Comparison of ENCODE assay signal across 1 cellular context in the genomic region with DNA sequence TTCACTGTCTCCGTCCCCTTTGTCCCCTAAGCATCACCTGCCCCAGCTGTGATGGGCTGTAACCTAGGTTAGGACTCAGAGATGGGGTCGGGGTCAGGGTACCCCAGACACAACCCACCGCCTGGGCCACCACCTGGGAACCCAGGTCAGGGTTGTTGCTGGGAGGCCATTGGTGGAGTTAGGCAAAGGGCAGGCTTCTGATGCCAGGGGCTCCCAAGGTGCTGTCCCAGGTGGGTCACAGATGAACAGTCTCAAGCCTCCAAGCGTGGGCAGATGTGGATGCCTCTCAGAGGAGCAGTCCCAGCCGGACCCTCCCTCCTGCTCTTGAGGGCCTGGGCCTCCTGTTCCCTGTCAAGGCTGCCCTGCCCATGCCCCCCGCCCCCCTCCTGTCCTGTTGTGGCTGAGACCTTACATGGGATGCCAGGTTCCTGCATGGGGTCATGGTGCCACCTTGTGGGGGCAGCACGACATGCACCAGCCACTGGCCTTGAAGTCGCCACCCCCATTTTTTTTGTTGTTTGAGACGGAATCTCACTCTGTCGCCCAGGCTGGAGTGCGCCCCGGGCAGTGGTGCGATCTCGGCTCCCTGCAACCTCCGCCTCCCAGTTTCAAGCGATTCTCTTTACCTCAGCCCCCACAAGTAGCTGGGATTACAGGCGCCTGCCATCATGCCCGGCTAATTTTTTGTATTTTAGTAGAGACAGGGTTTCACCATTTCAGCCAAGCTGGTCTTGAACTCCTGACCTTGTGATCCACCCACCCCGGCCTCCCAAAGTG.
TF ChIP-seq lines count a peak whose summit lies in the region.

No MANE protein-coding gene starts in this region.

TF ChIP-seq in A549, 52 proteins besides CTCF, POLR2A, EP300 and RAD21 (continued from another document):
- TF ChIP-seq, protein P1, sequence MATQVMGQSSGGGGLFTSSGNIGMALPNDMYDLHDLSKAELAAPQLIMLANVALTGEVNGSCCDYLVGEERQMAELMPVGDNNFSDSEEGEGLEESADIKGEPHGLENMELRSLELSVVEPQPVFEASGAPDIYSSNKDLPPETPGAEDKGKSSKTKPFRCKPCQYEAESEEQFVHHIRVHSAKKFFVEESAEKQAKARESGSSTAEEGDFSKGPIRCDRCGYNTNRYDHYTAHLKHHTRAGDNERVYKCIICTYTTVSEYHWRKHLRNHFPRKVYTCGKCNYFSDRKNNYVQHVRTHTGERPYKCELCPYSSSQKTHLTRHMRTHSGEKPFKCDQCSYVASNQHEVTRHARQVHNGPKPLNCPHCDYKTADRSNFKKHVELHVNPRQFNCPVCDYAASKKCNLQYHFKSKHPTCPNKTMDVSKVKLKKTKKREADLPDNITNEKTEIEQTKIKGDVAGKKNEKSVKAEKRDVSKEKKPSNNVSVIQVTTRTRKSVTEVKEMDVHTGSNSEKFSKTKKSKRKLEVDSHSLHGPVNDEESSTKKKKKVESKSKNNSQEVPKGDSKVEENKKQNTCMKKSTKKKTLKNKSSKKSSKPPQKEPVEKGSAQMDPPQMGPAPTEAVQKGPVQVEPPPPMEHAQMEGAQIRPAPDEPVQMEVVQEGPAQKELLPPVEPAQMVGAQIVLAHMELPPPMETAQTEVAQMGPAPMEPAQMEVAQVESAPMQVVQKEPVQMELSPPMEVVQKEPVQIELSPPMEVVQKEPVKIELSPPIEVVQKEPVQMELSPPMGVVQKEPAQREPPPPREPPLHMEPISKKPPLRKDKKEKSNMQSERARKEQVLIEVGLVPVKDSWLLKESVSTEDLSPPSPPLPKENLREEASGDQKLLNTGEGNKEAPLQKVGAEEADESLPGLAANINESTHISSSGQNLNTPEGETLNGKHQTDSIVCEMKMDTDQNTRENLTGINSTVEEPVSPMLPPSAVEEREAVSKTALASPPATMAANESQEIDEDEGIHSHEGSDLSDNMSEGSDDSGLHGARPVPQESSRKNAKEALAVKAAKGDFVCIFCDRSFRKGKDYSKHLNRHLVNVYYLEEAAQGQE (IDR thresholded peaks at IDR 0.05), result no peak
- no peak for TF ChIP-seq CEBPB (IDR thresholded peaks at IDR 0.05)
- TF ChIP-seq NR3C1 (IDR thresholded peaks at IDR 0.05), result no peak
- TF ChIP-seq MAFK (IDR thresholded peaks at IDR 0.05; ENCODE audit: partially characterized antibody), result no peak
- TF ChIP-seq FOSB (CRISPR knock-in tag; IDR thresholded peaks at IDR 0.05), result no peak
- peak; percentile 48; the same call in 1 of the 2 replicates for TF ChIP-seq RARB (CRISPR knock-in tag; IDR thresholded peaks at IDR 0.05)
- no peak for TF ChIP-seq FOXS1 (CRISPR knock-in tag; IDR thresholded peaks at IDR 0.05)
- TF ChIP-seq MYC (IDR thresholded peaks at IDR 0.05; ENCODE audit: borderline replicate concordance, low read length), result no peak
- TF ChIP-seq NFE2L2 (conservative IDR thresholded peaks at IDR 0.05; ENCODE audit: low read length), result no peak
- TF ChIP-seq, protein P2, sequence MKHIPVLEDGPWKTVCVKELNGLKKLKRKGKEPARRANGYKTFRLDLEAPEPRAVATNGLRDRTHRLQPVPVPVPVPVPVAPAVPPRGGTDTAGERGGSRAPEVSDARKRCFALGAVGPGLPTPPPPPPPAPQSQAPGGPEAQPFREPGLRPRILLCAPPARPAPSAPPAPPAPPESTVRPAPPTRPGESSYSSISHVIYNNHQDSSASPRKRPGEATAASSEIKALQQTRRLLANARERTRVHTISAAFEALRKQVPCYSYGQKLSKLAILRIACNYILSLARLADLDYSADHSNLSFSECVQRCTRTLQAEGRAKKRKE (CRISPR knock-in tag; IDR thresholded peaks at IDR 0.05; ENCODE audit: low read depth), result no peak
- TF ChIP-seq ESRRA (IDR thresholded peaks at IDR 0.05; ENCODE audit: borderline replicate concordance, low read length), result no peak
- TF ChIP-seq, protein P3, sequence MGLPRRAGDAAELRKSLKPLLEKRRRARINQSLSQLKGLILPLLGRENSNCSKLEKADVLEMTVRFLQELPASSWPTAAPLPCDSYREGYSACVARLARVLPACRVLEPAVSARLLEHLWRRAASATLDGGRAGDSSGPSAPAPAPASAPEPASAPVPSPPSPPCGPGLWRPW (IDR thresholded peaks at IDR 0.05), result no peak
- no peak for TF ChIP-seq TFCP2L1 (CRISPR knock-in tag; IDR thresholded peaks at IDR 0.05)
- TF ChIP-seq, protein P4, sequence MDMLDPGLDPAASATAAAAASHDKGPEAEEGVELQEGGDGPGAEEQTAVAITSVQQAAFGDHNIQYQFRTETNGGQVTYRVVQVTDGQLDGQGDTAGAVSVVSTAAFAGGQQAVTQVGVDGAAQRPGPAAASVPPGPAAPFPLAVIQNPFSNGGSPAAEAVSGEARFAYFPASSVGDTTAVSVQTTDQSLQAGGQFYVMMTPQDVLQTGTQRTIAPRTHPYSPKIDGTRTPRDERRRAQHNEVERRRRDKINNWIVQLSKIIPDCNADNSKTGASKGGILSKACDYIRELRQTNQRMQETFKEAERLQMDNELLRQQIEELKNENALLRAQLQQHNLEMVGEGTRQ (IDR thresholded peaks at IDR 0.05), result no peak
- TF ChIP-seq HOXB5 (CRISPR knock-in tag; IDR thresholded peaks at IDR 0.05), result no peak
- peak; percentile 88 for TF ChIP-seq TP53 (CRISPR knock-in tag; IDR thresholded peaks at IDR 0.05)
- no peak for TF ChIP-seq JUNB (IDR thresholded peaks at IDR 0.05)
- TF ChIP-seq RCOR1 (IDR thresholded peaks at IDR 0.05; ENCODE audit: low read depth, low read length), result no peak
- no peak for TF ChIP-seq MAZ (IDR thresholded peaks at IDR 0.05; ENCODE audit: borderline replicate concordance, low read depth, low read length)
- no peak for TF ChIP-seq ZFP36 (IDR thresholded peaks at IDR 0.05; ENCODE audit: borderline replicate concordance, partially characterized antibody)
- 0 out of 2 replicates have a peak, but pooled peaks have one; percentile 18 for TF ChIP-seq GATA3 (IDR thresholded peaks at IDR 0.05; ENCODE audit: borderline replicate concordance)
- no peak for TF ChIP-seq HOXA7 (CRISPR knock-in tag; IDR thresholded peaks at IDR 0.05)
- no peak for TF ChIP-seq EHF (CRISPR knock-in tag; IDR thresholded peaks at IDR 0.05)
- TF ChIP-seq HDAC2 (IDR thresholded peaks at IDR 0.05), result no peak
- TF ChIP-seq CBX2 (IDR thresholded peaks at IDR 0.05; ENCODE audit: borderline replicate concordance, low read depth), result no peak
- TF ChIP-seq CBX8 (IDR thresholded peaks at IDR 0.05), result no peak
- TF ChIP-seq, protein P5, sequence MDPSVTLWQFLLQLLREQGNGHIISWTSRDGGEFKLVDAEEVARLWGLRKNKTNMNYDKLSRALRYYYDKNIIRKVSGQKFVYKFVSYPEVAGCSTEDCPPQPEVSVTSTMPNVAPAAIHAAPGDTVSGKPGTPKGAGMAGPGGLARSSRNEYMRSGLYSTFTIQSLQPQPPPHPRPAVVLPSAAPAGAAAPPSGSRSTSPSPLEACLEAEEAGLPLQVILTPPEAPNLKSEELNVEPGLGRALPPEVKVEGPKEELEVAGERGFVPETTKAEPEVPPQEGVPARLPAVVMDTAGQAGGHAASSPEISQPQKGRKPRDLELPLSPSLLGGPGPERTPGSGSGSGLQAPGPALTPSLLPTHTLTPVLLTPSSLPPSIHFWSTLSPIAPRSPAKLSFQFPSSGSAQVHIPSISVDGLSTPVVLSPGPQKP (IDR thresholded peaks at IDR 0.05; ENCODE audit: low read depth, low read length), result no peak
- no peak for TF ChIP-seq RFX5 (IDR thresholded peaks at IDR 0.05)
- no peak for TF ChIP-seq FOSL2 (IDR thresholded peaks at IDR 0.05)
- no peak for TF ChIP-seq FOSL2 (CRISPR knock-in tag; IDR thresholded peaks at IDR 0.05)
- peak; percentile 33; the same call in 1 of the 3 replicates for TF ChIP-seq SMC3 (IDR thresholded peaks at IDR 0.05)
- no peak for TF ChIP-seq ZSCAN20 (CRISPR knock-in tag; IDR thresholded peaks at IDR 0.05)
- TF ChIP-seq BHLHE40 (IDR thresholded peaks at IDR 0.05; ENCODE audit: low read depth, low read length), result no peak
- TF ChIP-seq KDM1A (IDR thresholded peaks at IDR 0.05; ENCODE audit: low read depth), result no peak
- no peak for TF ChIP-seq EHMT2 (IDR thresholded peaks at IDR 0.05; ENCODE audit: low read depth)
- TF ChIP-seq, protein P6, sequence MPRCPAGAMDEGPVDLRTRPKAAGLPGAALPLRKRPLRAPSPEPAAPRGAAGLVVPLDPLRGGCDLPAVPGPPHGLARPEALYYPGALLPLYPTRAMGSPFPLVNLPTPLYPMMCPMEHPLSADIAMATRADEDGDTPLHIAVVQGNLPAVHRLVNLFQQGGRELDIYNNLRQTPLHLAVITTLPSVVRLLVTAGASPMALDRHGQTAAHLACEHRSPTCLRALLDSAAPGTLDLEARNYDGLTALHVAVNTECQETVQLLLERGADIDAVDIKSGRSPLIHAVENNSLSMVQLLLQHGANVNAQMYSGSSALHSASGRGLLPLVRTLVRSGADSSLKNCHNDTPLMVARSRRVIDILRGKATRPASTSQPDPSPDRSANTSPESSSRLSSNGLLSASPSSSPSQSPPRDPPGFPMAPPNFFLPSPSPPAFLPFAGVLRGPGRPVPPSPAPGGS (IDR thresholded peaks at IDR 0.05), result peak; percentile 28; the same call in 1 of the 3 replicates
- TF ChIP-seq, protein P7, sequence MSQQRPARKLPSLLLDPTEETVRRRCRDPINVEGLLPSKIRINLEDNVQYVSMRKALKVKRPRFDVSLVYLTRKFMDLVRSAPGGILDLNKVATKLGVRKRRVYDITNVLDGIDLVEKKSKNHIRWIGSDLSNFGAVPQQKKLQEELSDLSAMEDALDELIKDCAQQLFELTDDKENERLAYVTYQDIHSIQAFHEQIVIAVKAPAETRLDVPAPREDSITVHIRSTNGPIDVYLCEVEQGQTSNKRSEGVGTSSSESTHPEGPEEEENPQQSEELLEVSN (IDR thresholded peaks at IDR 0.05; ENCODE audit: borderline replicate concordance, low read depth), result no peak
- TF ChIP-seq HOXB13 (CRISPR knock-in tag; IDR thresholded peaks at IDR 0.05; ENCODE audit: low read depth), result no peak
- no peak for TF ChIP-seq KDM5A (IDR thresholded peaks at IDR 0.05)
- no peak for TF ChIP-seq SREBF2 (IDR thresholded peaks at IDR 0.05)
- peak; percentile 30 to 53; a peak in 3 of 5 replicates for TF ChIP-seq JUN (IDR thresholded peaks at IDR 0.05)
- TF ChIP-seq, protein P8, sequence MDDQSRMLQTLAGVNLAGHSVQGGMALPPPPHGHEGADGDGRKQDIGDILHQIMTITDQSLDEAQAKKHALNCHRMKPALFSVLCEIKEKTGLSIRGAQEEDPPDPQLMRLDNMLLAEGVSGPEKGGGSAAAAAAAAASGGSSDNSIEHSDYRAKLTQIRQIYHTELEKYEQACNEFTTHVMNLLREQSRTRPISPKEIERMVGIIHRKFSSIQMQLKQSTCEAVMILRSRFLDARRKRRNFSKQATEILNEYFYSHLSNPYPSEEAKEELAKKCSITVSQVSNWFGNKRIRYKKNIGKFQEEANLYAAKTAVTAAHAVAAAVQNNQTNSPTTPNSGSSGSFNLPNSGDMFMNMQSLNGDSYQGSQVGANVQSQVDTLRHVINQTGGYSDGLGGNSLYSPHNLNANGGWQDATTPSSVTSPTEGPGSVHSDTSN (IDR thresholded peaks at IDR 0.05), result peak; percentile 64; the same call in 1 of the 2 replicates
- no peak for TF ChIP-seq CHD2 (IDR thresholded peaks at IDR 0.05; ENCODE audit: low read length, partially characterized antibody)
- TF ChIP-seq, protein P9, sequence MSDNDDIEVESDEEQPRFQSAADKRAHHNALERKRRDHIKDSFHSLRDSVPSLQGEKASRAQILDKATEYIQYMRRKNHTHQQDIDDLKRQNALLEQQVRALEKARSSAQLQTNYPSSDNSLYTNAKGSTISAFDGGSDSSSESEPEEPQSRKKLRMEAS (IDR thresholded peaks at IDR 0.05), result peak; percentile 20; the same call in 1 of the 2 replicates
- no peak for TF ChIP-seq PHF8 (IDR thresholded peaks at IDR 0.05; ENCODE audit: borderline replicate concordance, low read depth)
- no peak for TF ChIP-seq RNF2 (IDR thresholded peaks at IDR 0.05; ENCODE audit: borderline replicate concordance, low read depth)
- TF ChIP-seq, protein P10, sequence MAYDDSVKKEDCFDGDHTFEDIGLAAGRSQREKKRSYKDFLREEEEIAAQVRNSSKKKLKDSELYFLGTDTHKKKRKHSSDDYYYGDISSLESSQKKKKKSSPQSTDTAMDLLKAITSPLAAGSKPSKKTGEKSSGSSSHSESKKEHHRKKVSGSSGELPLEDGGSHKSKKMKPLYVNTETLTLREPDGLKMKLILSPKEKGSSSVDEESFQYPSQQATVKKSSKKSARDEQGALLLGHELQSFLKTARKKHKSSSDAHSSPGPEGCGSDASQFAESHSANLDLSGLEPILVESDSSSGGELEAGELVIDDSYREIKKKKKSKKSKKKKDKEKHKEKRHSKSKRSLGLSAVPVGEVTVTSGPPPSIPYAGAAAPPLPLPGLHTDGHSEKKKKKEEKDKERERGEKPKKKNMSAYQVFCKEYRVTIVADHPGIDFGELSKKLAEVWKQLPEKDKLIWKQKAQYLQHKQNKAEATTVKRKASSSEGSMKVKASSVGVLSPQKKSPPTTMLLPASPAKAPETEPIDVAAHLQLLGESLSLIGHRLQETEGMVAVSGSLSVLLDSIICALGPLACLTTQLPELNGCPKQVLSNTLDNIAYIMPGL (CRISPR knock-in tag; IDR thresholded peaks at IDR 0.05; ENCODE audit: borderline replicate concordance), result 0 out of 2 replicates have a peak, but pooled peaks have one; percentile 40
- no peak for TF ChIP-seq ZNF302 (CRISPR knock-in tag; IDR thresholded peaks at IDR 0.05)
- no peak for TF ChIP-seq ZC3H11A (IDR thresholded peaks at IDR 0.05)
TF ChIP-seq in A549: peak in this region for 10.
